1 cellular context compared by ENCODE assay signal in the genomic region with DNA sequence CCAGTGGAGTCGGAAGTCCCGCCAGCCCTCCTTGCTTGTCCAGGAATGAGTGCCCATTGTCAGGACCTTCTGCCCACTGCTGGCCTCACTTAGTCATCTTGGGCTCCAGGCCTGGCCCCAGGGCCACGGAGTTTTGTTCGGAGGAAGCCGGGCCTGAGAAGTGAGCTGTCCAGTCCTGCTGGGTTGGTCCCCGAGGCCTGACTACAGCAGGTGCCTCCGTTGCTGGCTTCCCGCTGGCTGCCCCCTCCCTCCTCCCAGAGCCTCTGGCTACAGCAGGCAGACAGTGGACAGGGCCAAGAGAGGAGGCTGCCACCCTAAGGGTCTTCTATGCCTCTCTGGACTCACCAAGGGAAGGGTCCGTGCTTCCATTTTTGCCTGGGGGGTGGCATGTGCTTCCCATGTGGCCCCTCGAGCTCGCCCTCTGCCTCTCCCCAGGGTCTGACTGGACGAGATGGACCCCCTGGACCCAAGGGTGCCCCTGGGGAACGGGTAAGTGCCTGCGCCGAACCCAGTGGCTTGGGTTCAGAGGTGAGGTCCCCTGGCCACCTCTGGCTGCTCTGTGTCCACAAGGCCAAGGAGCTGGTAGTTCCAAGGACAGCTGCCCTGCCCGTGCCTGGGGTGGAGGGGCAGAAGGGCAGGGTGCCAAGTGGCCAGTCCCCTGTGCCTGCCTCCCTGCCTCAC.
TF ChIP-seq lines count a peak whose summit lies in the region.

No MANE protein-coding gene starts in this region.

TF ChIP-seq in SK-N-SH treated with all-trans-retinoic acid at 6 μM for 48 hours, 23 proteins besides CTCF, POLR2A, EP300 and RAD21 (continued from another document):
- TF ChIP-seq, protein P1, sequence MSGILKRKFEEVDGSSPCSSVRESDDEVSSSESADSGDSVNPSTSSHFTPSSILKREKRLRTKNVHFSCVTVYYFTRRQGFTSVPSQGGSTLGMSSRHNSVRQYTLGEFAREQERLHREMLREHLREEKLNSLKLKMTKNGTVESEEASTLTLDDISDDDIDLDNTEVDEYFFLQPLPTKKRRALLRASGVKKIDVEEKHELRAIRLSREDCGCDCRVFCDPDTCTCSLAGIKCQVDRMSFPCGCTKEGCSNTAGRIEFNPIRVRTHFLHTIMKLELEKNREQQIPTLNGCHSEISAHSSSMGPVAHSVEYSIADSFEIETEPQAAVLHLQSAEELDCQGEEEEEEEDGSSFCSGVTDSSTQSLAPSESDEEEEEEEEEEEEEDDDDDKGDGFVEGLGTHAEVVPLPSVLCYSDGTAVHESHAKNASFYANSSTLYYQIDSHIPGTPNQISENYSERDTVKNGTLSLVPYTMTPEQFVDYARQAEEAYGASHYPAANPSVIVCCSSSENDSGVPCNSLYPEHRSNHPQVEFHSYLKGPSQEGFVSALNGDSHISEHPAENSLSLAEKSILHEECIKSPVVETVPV (CRISPR knock-in tag; IDR thresholded peaks at IDR 0.05), result no peak
- no peak for TF ChIP-seq ZC3H10 (CRISPR knock-in tag; IDR thresholded peaks at IDR 0.05)
- no peak for TF ChIP-seq ZFP3 (CRISPR knock-in tag; IDR thresholded peaks at IDR 0.05)
- TF ChIP-seq ARNTL (CRISPR knock-in tag; IDR thresholded peaks at IDR 0.05; ENCODE audit: borderline replicate concordance, low read depth), result no peak
- no peak for TF ChIP-seq ESRRG (CRISPR knock-in tag; IDR thresholded peaks at IDR 0.05)
- no peak for TF ChIP-seq ZNF70 (CRISPR knock-in tag; IDR thresholded peaks at IDR 0.05)
- no peak for TF ChIP-seq PPARA (CRISPR knock-in tag; IDR thresholded peaks at IDR 0.05; ENCODE audit: borderline replicate concordance)
- TF ChIP-seq TOX (CRISPR knock-in tag; IDR thresholded peaks at IDR 0.05; ENCODE audit: borderline replicate concordance), result no peak
